8 cellular contexts compared by ENCODE assay signal in genomic region chr19:55643733-55644116, GRCh38. TPM values are rescaled to one million over a fixed set of nuclear protein-coding genes. Genes with fewer than 3 reads are reported as not detected.
DNase-seq lines count a peak whose midpoint lies in the region; ATAC-seq and TF ChIP-seq lines count a peak whose summit lies in the region.

No MANE protein-coding gene starts in this region.

- TF ChIP-seq POLR2A in sigmoid colon (IDR thresholded peaks at IDR 0.05): no peak

- H3K36me3 ChIP-seq in GM23338 (ENCODE audit: insufficient read depth): no peaks in the 10 kb centered on the region
- peaks cover 0 to 16% (median 2%) of the 10 kb centered on the region in 4 donors for H3K36me3 ChIP-seq in sigmoid colon

- no peaks in the 10 kb centered on the region for H3K9me3 ChIP-seq in sigmoid colon

- no peaks in the 10 kb centered on the region; the same call in 1 of the 2 replicates for H3K4me1 ChIP-seq in GM23338 (ENCODE audit: insufficient read depth)
- H3K4me1 ChIP-seq in sigmoid colon: peaks cover 0 to 74% (median 67%) of the 10 kb centered on the region in 4 donors

- H3K4me3 Mint-ChIP-seq in GM23338 (peak overlapping the region; percentile 84), T-cell (peak overlapping the region; percentile 83 to 90 (median 88))

- H3K27ac Mint-ChIP-seq in GM23338: peak overlapping the region; percentile 97
- H3K27ac Mint-ChIP-seq in T-cell: peak overlapping the region; percentile 96 to 98

- peaks cover 40% of the 10 kb centered on the region for H3K27me3 Mint-ChIP-seq in GM23338 (ENCODE audit: insufficient read depth, low read depth, poor library complexity)
- peaks cover 0 to 2% of the 10 kb centered on the region in 2 donors for H3K27me3 Mint-ChIP-seq in T-cell

- peaks cover 25% of the 10 kb centered on the region for H3K4me1 Mint-ChIP-seq in GM23338
- peaks cover 53 to 64% (median 59%) of the 10 kb centered on the region in 3 donors for H3K4me1 Mint-ChIP-seq in T-cell

- H3K9me3 Mint-ChIP-seq in GM23338: peaks cover 8% of the 10 kb centered on the region
- no peaks in the 10 kb centered on the region for H3K9me3 Mint-ChIP-seq in T-cell

- H3K27me3 ChIP-seq in GM23338 (ENCODE audit: insufficient read depth): no peaks in the 10 kb centered on the region
- H3K27me3 ChIP-seq in sigmoid colon: no peaks in the 10 kb centered on the region

- H3K27ac ChIP-seq in GM23338 (ENCODE audit: low read depth) (no peak overlapping the region), sigmoid colon (peak overlapping the region; percentile 84 to 98 (median 97))

- intact Hi-C loops in sigmoid colon (cut with DNase I): no loop called here

- 0 out of 2 replicates have a peak, but pooled peaks cover 3% of the 10 kb centered on the region for H3K9me2 ChIP-seq in GM23338 (ENCODE audit: insufficient read depth)

- H3F3A ChIP-seq in GM23338 (replicated peaks; ENCODE audit: low read depth): peaks cover 35% of the 10 kb centered on the region

- no peaks in the 10 kb centered on the region for H4K20me1 ChIP-seq in GM23338 (replicated peaks; ENCODE audit: insufficient read depth)

- TF ChIP-seq EP300 in sigmoid colon (IDR thresholded peaks at IDR 0.05): no peak

- no peak for ATAC-seq in GM23338
- ATAC-seq in T-cell (replicated peaks in 1 of 4): no peak
- ATAC-seq in HG03095 (IDR thresholded peaks at IDR 0.05; ENCODE audit: unreplicated experiment): no peak
- no peak for ATAC-seq in HG03135 (IDR thresholded peaks at IDR 0.05; ENCODE audit: unreplicated experiment)

- TF ChIP-seq CTCF in GM23338 (conservative IDR thresholded peaks at IDR 0.05; ENCODE audit: low read depth in 2 of 2) (no peak), fibroblast of the aortic adventitia (IDR thresholded peaks at IDR 0.05; ENCODE audit: insufficient read depth, low read length) (no peak), sigmoid colon (IDR thresholded peaks at IDR 0.05) (no peak)

- H2AFZ ChIP-seq in GM23338: no peak overlapping the region

- peaks cover 37% of the 10 kb centered on the region for H3K79me2 ChIP-seq in GM23338 (replicated peaks; ENCODE audit: insufficient read depth)

- H3K36me3 Mint-ChIP-seq in GM23338 (ENCODE audit: low read depth) (peaks cover 44% of the 10 kb centered on the region), T-cell (peaks cover 8% of the 10 kb centered on the region)

- peak overlapping the region; percentile 96 for H3K4me2 ChIP-seq in GM23338

- CTCF ChIA-PET in T-cell (lab: Charles Lee): no interaction called here

- peak overlapping the region; percentile 89 for H3K4me3 ChIP-seq in GM23338
- peak overlapping the region; percentile 75 for H3K4me3 ChIP-seq in fibroblast of the aortic adventitia (ENCODE audit: low read depth, low read length)
- peak overlapping the region; percentile 78 to 99 (median 85) for H3K4me3 ChIP-seq in sigmoid colon

- no peak for DNase-seq in GM23338 (ENCODE audit: low spot score)
- DNase-seq in T-cell: no peak
- DNase-seq in fibroblast of the aortic adventitia (ENCODE audit: low read depth): no peak
- no peak for DNase-seq in sigmoid colon
- no peak for DNase-seq in NCI-H1092 treated with DMSO at 0.1 percent for 48 hours (lab: John Stamatoyannopoulos, UW)
- no peak for DNase-seq in NCI-H226

- 1% methylated on average over 29 of the region's 29 CpGs for WGBS in sigmoid colon, 2 donors

- POLR2A ChIA-PET in T-cell (lab: Charles Lee): no interaction called here

TF ChIP-seq in GM23338, 12 proteins besides CTCF, POLR2A, EP300 and RAD21 (continues in another document):
- no peak for TF ChIP-seq ZNF114 (CRISPR knock-in tag; IDR thresholded peaks at IDR 0.05)
- TF ChIP-seq CREB1 (CRISPR knock-in tag; IDR thresholded peaks at IDR 0.05; ENCODE audit: low read depth): no peak
- TF ChIP-seq, protein P1, sequence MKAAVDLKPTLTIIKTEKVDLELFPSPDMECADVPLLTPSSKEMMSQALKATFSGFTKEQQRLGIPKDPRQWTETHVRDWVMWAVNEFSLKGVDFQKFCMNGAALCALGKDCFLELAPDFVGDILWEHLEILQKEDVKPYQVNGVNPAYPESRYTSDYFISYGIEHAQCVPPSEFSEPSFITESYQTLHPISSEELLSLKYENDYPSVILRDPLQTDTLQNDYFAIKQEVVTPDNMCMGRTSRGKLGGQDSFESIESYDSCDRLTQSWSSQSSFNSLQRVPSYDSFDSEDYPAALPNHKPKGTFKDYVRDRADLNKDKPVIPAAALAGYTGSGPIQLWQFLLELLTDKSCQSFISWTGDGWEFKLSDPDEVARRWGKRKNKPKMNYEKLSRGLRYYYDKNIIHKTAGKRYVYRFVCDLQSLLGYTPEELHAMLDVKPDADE (IDR thresholded peaks at IDR 0.05): no peak

RNA-seq across cellular contexts. Expression of gene ZNF581, which starts 0.3 kb away (rescaled TPM):
- total RNA-seq in GM23338 (2014; rRNA removed; shearing (Covaris generic)): 67.2 and 87.6 TPM in 2 replicates
- polyA plus RNA-seq in GM23338 (2016; fragmentation: Nextera tagmentation; extraction: Ambion mirVana): 48.5 and 50.7 TPM in 2 replicates
- total RNA-seq in T-cell: 10 to 100 TPM; 26.4 to 38.7 (median 31.9) TPM
- total RNA-seq in fibroblast of the aortic adventitia (ENCODE audit: low replicate concordance): 13.9 and 41.5 TPM in 2 replicates
- 10 to 100 TPM; 18.2 to 43.2 (median 24.5) TPM for total RNA-seq in sigmoid colon
- 10 to 100 TPM; 17.1 to 24.4 (median 23.4) TPM for polyA plus RNA-seq in sigmoid colon

RNA-seq across cellular contexts. Expression of gene ZNF580, which starts 2.9 kb away (rescaled TPM):
- 10.9 and 18.7 TPM in 2 replicates for total RNA-seq in GM23338 (2014; rRNA removed; shearing (Covaris generic))
- polyA plus RNA-seq in GM23338 (2016; fragmentation: Nextera tagmentation; extraction: Ambion mirVana) (23.6 and 23.9 TPM in 2 replicates), sigmoid colon (10 to 100 TPM; 10.4 to 27.9 (median 13.8) TPM)
- total RNA-seq in T-cell (100 to 1,000 TPM in 2 of 5 donors, 10 to 100 TPM in 3; 44.6 to 116 (median 94.2) TPM), fibroblast of the aortic adventitia (ENCODE audit: low replicate concordance) (6.3 and 10.0 TPM in 2 replicates), sigmoid colon (10 to 100 TPM; 23.5 to 45.5 (median 31.1) TPM)

RNA-seq across cellular contexts. Expression of gene CCDC106, which starts 4.3 kb away (rescaled TPM):
- total RNA-seq in GM23338 (2014; rRNA removed; shearing (Covaris generic)): 8.2 and 12.0 TPM in 2 replicates
- 17.6 and 19.9 TPM in 2 replicates for polyA plus RNA-seq in GM23338 (2016; fragmentation: Nextera tagmentation; extraction: Ambion mirVana)
- total RNA-seq in T-cell: 1 to 10 TPM; 1.7 to 4.7 (median 3.8) TPM
- 8.5 and 16.0 TPM in 2 replicates for total RNA-seq in fibroblast of the aortic adventitia (ENCODE audit: low replicate concordance)
- 10 to 100 TPM; 16.6 to 22.9 (median 20.2) TPM for total RNA-seq in sigmoid colon
- 10 to 100 TPM in 2 of 3 donors, 1 to 10 TPM in 1; 5.5 to 10.8 (median 10.0) TPM for polyA plus RNA-seq in sigmoid colon

RNA-seq across cellular contexts. Expression of gene U2AF2, which starts 11.1 kb away (rescaled TPM):
- 233 and 234 TPM in 2 replicates for total RNA-seq in GM23338 (2014; rRNA removed; shearing (Covaris generic))
- polyA plus RNA-seq in GM23338 (2016; fragmentation: Nextera tagmentation; extraction: Ambion mirVana) (73.1 and 75.2 TPM in 2 replicates), sigmoid colon (100 to 1,000 TPM in 1 of 3 donors, 10 to 100 TPM in 2; 81.7 to 162 (median 86.9) TPM)
- total RNA-seq in T-cell (100 to 1,000 TPM; 254 to 310 (median 303) TPM), fibroblast of the aortic adventitia (ENCODE audit: low replicate concordance) (69.5 and 71.4 TPM in 2 replicates), sigmoid colon (10 to 100 TPM; 52.1 to 79.7 (median 65.4) TPM)

RNA-seq across cellular contexts. Expression of gene ZNF784, which starts 19.4 kb away (rescaled TPM):
- 5.6 and 6.7 TPM in 2 replicates for total RNA-seq in GM23338 (2014; rRNA removed; shearing (Covaris generic))
- polyA plus RNA-seq in GM23338 (2016; fragmentation: Nextera tagmentation; extraction: Ambion mirVana) (1.5 and 1.6 TPM in 2 replicates), sigmoid colon (1 to 10 TPM; 7.2 to 8.2 (median 7.2) TPM)
- total RNA-seq in T-cell (10 to 100 TPM in 2 of 5 donors, 1 to 10 TPM in 3; 7.2 to 13.3 (median 8.2) TPM), fibroblast of the aortic adventitia (ENCODE audit: low replicate concordance) (2.8 and 4.8 TPM in 2 replicates), sigmoid colon (1 to 10 TPM; 2.8 to 9.1 (median 3.7) TPM)
